Comparison of ENCODE assay signal across 2 cellular contexts in genomic region chr5:176359658-176360057, GRCh38.
TF ChIP-seq lines count a peak whose summit lies in the region.

No MANE protein-coding gene starts in this region.

TF ChIP-seq in GM23338, 12 proteins besides CTCF, POLR2A, EP300 and RAD21:
- TF ChIP-seq ZNF114 (CRISPR knock-in tag; IDR thresholded peaks at IDR 0.05): no peak
- TF ChIP-seq STAT1 (IDR thresholded peaks at IDR 0.05; ENCODE audit: unreplicated experiment): no peak
- no peak for TF ChIP-seq POLR2AphosphoS5 (IDR thresholded peaks at IDR 0.05; ENCODE audit: low read depth)
- no peak for TF ChIP-seq CREB1 (CRISPR knock-in tag; IDR thresholded peaks at IDR 0.05; ENCODE audit: low read depth)
- TF ChIP-seq EZH2phosphoT487 (IDR thresholded peaks at IDR 0.05; ENCODE audit: unreplicated experiment): no peak
- no peak for TF ChIP-seq JUNB (IDR thresholded peaks at IDR 0.05; ENCODE audit: unreplicated experiment)
- TF ChIP-seq ETS1 (IDR thresholded peaks at IDR 0.05): no peak
- TF ChIP-seq ZNF331 (CRISPR knock-in tag; IDR thresholded peaks at IDR 0.05; ENCODE audit: low read depth): no peak
- TF ChIP-seq EZH2 (IDR thresholded peaks at IDR 0.05; ENCODE audit: low read depth, unreplicated experiment): no peak
- TF ChIP-seq NANOG (IDR thresholded peaks at IDR 0.05; ENCODE audit: borderline replicate concordance): no peak
- no peak for TF ChIP-seq REST (IDR thresholded peaks at IDR 0.05; ENCODE audit: unreplicated experiment)
- TF ChIP-seq ZNF462 (CRISPR knock-in tag; IDR thresholded peaks at IDR 0.05): no peak

TF ChIP-seq in GM12891, 5 proteins besides CTCF, POLR2A, EP300 and RAD21:
- TF ChIP-seq SPI1 (IDR thresholded peaks at IDR 0.05; ENCODE audit: low read depth, low read length) (no peak), TAF1 (IDR thresholded peaks at IDR 0.05; ENCODE audit: low read depth, low read length) (no peak), POLR2AphosphoS5 (IDR thresholded peaks at IDR 0.05; ENCODE audit: low read depth, low read length) (no peak), PAX5 (IDR thresholded peaks at IDR 0.05; ENCODE audit: insufficient read depth, low read length, severe bottlenecking) (no peak), POU2F2 (IDR thresholded peaks at IDR 0.05; ENCODE audit: low read depth, low read length) (no peak)
